ENCODE assay signal across 9 cellular contexts in genomic region chr1:153659656-153660055, GRCh38. TPM values are rescaled to one million over a fixed set of nuclear protein-coding genes. Genes with fewer than 3 reads are reported as not detected.
DNase-seq lines count a peak whose midpoint lies in the region; ATAC-seq and TF ChIP-seq lines count a peak whose summit lies in the region.
"Had no signal": no experiment of that assay in that cellular context is flagged by ENCODE, and none has a peak within 500 bp of the region (broad histone marks: within the 10 kb centered on the region; RNA-seq: fewer than 3 reads in every experiment).

No MANE protein-coding gene starts in this region.

- H3K4me3 ChIP-seq in GM23248 (peak overlapping the region; percentile 85), SK-N-MC (peak overlapping the region; percentile 99), fibroblast of mammary gland (ENCODE audit: control insufficient read depth, low read depth, low read length) (peak overlapping the region; percentile 90), skeletal muscle cell (ENCODE audit: low read depth, low read length) (peak overlapping the region; percentile 76)

- peaks cover 20% of the 10 kb centered on the region for H3K79me2 ChIP-seq in GM23248 (ENCODE audit: insufficient read depth)

- TF ChIP-seq CTCF in fibroblast of mammary gland (conservative IDR thresholded peaks at IDR 0.05; ENCODE audit: control insufficient read depth, insufficient read depth, low read depth, low read length) = no peak

- H3K27me3 ChIP-seq in GM23248 (replicated peaks; ENCODE audit: insufficient read depth) = no peaks in the 10 kb centered on the region

- DNase-seq in GM23248 (no peak), SK-N-MC (ENCODE audit: low read depth, low spot score) (no peak), fibroblast of mammary gland (ENCODE audit: low read depth) (no peak), skeletal muscle cell (ENCODE audit: low read depth) (no peak), SK-N-DZ (ENCODE audit: low spot score) (no peak), NCI-H1092 (lab: John Stamatoyannopoulos, UW) (no peak), COLO829 (ENCODE audit: low spot score) (no peak)
- DNase-seq: stimulated activated CD4-positive, alpha-beta T cell treated with anti-CD3 and anti-CD28 coated beads, Interleukin-1b, Interleukin-23, amount 100 ng/mL, for 48 hours had no signal

- H3F3A ChIP-seq in GM23248 (ENCODE audit: insufficient read depth) = peaks cover 40% of the 10 kb centered on the region

- H4K20me1 ChIP-seq in GM23248 (ENCODE audit: insufficient read depth) = no peaks in the 10 kb centered on the region

- ATAC-seq in HG02798 (IDR thresholded peaks at IDR 0.05; ENCODE audit: poor library complexity, unreplicated experiment) = no peak

- peak overlapping the region; percentile 77 for H3K4me2 ChIP-seq in GM23248 (ENCODE audit: unreplicated experiment)

- H3K36me3 ChIP-seq in GM23248 (ENCODE audit: low read depth) (peaks cover 38% of the 10 kb centered on the region), SK-N-MC (ENCODE audit: insufficient read depth, low read length) (peaks cover 41% of the 10 kb centered on the region)

- 79 to 82% methylated on average over 9 of the region's 9 CpGs for WGBS in GM23248 (ENCODE audit: low coverage in 1 of 2, low lambda C conversion rate in 2 of 2, missing lambda C conversion rate in 2 of 2), 2 experiments

- H3K4me1 ChIP-seq in GM23248 (ENCODE audit: insufficient read depth) = peaks cover 10% of the 10 kb centered on the region; the same call in 1 of the 2 replicates

- H3K9ac ChIP-seq in GM23248 (peak overlapping the region; percentile 75), SK-N-MC (ENCODE audit: insufficient read length) (peak overlapping the region; percentile 91)

- H3K27ac ChIP-seq in GM23248 (no peak overlapping the region), SK-N-MC (no peak overlapping the region)

- H3K9me3 ChIP-seq in GM23248 (ENCODE audit: low read depth) (no peaks in the 10 kb centered on the region), SK-N-MC (ENCODE audit: low read depth, low read length) (no peaks in the 10 kb centered on the region)

- no peak overlapping the region for H2AFZ ChIP-seq in GM23248

- no peaks in the 10 kb centered on the region for H3K9me2 ChIP-seq in GM23248 (ENCODE audit: insufficient read depth)

- in situ Hi-C loops in GM23248 (cut with MboI) = no loop called here

RNA-seq across cellular contexts. Expression of gene SNAPIN, which starts 1.2 kb away (rescaled TPM):
- 50.2 and 70.5 TPM in 2 replicates for total RNA-seq in GM23248 (2014; rRNA removed; shearing (Covaris generic))
- 82.1 and 83.8 TPM in 2 replicates for polyA plus RNA-seq in GM23248 (2016; fragmentation: Nextera tagmentation; extraction: Ambion mirVana)
- polyA plus RNA-seq in SK-N-DZ (2014; cell fraction: cytosol; rRNA removed) = 106 and 115 TPM in 2 replicates
- polyA plus RNA-seq in SK-N-DZ (2014; cell fraction: nucleus; rRNA removed) = 56.4 and 58.5 TPM in 2 replicates

RNA-seq across cellular contexts. Expression of gene ILF2, which starts 11.1 kb away (rescaled TPM):
- total RNA-seq in GM23248 (2014; rRNA removed; shearing (Covaris generic)) = 176 and 180 TPM in 2 replicates
- 174 and 178 TPM in 2 replicates for polyA plus RNA-seq in GM23248 (2016; fragmentation: Nextera tagmentation; extraction: Ambion mirVana)
- 822 and 879 TPM in 2 replicates for polyA plus RNA-seq in SK-N-DZ (2014; cell fraction: cytosol; rRNA removed)
- polyA plus RNA-seq in SK-N-DZ (2014; cell fraction: nucleus; rRNA removed) = 458 and 519 TPM in 2 replicates

RNA-seq across cellular contexts. Expression of gene NPR1, which starts 18.8 kb away (rescaled TPM):
- 0.25 TPM in 1 of 2 replicates, not detected in the other for total RNA-seq in GM23248 (2014; rRNA removed; shearing (Covaris generic))
- polyA plus RNA-seq in GM23248 (2016; fragmentation: Nextera tagmentation; extraction: Ambion mirVana) = 0.09 and 0.19 TPM in 2 replicates
- polyA plus RNA-seq in SK-N-DZ (2014; cell fraction: cytosol; rRNA removed) = 6.4 and 7.1 TPM in 2 replicates
- 10.2 and 16.0 TPM in 2 replicates for polyA plus RNA-seq in SK-N-DZ (2014; cell fraction: nucleus; rRNA removed)

RNA-seq across cellular contexts. Expression of gene CHTOP, which starts 25.8 kb away (rescaled TPM):
- 26.9 and 37.8 TPM in 2 replicates for total RNA-seq in GM23248 (2014; rRNA removed; shearing (Covaris generic))
- 42.2 and 44.2 TPM in 2 replicates for polyA plus RNA-seq in GM23248 (2016; fragmentation: Nextera tagmentation; extraction: Ambion mirVana)
- 69.5 and 89.8 TPM in 2 replicates for polyA plus RNA-seq in SK-N-DZ (2014; cell fraction: cytosol; rRNA removed)
- polyA plus RNA-seq in SK-N-DZ (2014; cell fraction: nucleus; rRNA removed) = 112 and 138 TPM in 2 replicates

RNA-seq across cellular contexts. Expression of gene S100A1, which starts 31.4 kb away (rescaled TPM):
- total RNA-seq in GM23248 (2014; rRNA removed; shearing (Covaris generic)) = not detected in 2 replicates
- 0.30 TPM in 1 of 2 replicates, not detected in the other for polyA plus RNA-seq in GM23248 (2016; fragmentation: Nextera tagmentation; extraction: Ambion mirVana)
- 0.63 and 2.2 TPM in 2 replicates for polyA plus RNA-seq in SK-N-DZ (2014; cell fraction: cytosol; rRNA removed)
- 0.28 and 0.47 TPM in 2 replicates for polyA plus RNA-seq in SK-N-DZ (2014; cell fraction: nucleus; rRNA removed)
